In genomic region chr20:62056377-62056776, GRCh38 we compare ENCODE assay signal across 21 cellular contexts.
"Had no signal": no experiment of that assay in that cellular context is flagged by ENCODE, and none has a peak within 500 bp of the region (broad histone marks: within the 10 kb centered on the region; RNA-seq: fewer than 3 reads in every experiment).

No MANE protein-coding gene starts in this region.

- H3K4me3 ChIP-seq: adrenal gland, Peyer's patch had no signal

- H3K9me3 Mint-ChIP-seq: activated naive CD4-positive, alpha-beta T cell treated with anti-CD3 and anti-CD28 coated beads, Interleukin-2, amount 10 ng/mL, durations not matched to agents 7 days and 5 days; activated naive CD8-positive, alpha-beta T cell treated with anti-CD3 and anti-CD28 coated beads, Interleukin-2, amount 10 ng/mL, durations not matched to agents 7 days and 5 days; activated T-cell treated with anti-CD3 and anti-CD28 coated beads, Interleukin-2, amount 50 U/mL, for 72 hours; activated T-helper 2 cell treated with anti-CD3 and anti-CD28 coated beads, Interferon-gamma antibody, Interleukin-2, Interleukin-4, amounts not matched to agents 10 μg/mL and 5 μg/mL and 100 μg/mL, durations not matched to agents 14 hours and 24 hours and 36 hours; T-helper 1 cell treated with Interleukin-12 subunit alpha and Interleukin-12 subunit beta and Interleukin-4 antibody, amounts not matched to agents 30 μg/mL and 1 μg/mL, for 36 hours had no signal

- H3K27me3 Mint-ChIP-seq: activated naive CD4-positive, alpha-beta T cell treated with anti-CD3 and anti-CD28 coated beads, Interleukin-2, amount 10 ng/mL, durations not matched to agents 7 days and 5 days; activated naive CD8-positive, alpha-beta T cell treated with anti-CD3 and anti-CD28 coated beads, Interleukin-2, amount 10 ng/mL, durations not matched to agents 7 days and 5 days had no signal

- H3K27ac Mint-ChIP-seq: activated naive CD4-positive, alpha-beta T cell treated with anti-CD3 and anti-CD28 coated beads, Interleukin-2, amount 10 ng/mL, durations not matched to agents 7 days and 5 days; activated naive CD8-positive, alpha-beta T cell treated with anti-CD3 and anti-CD28 coated beads, Interleukin-2, amount 10 ng/mL, durations not matched to agents 7 days and 5 days; activated T-cell treated with anti-CD3 and anti-CD28 coated beads, Interleukin-2, amount 50 U/mL, for 72 hours; activated T-helper 2 cell treated with anti-CD3 and anti-CD28 coated beads, Interferon-gamma antibody, Interleukin-2, Interleukin-4, amounts not matched to agents 10 μg/mL and 5 μg/mL and 100 μg/mL, durations not matched to agents 14 hours and 24 hours and 36 hours; T-helper 1 cell treated with Interleukin-12 subunit alpha and Interleukin-12 subunit beta and Interleukin-4 antibody, amounts not matched to agents 30 μg/mL and 1 μg/mL, for 36 hours had no signal

- H3K36me3 Mint-ChIP-seq: activated naive CD8-positive, alpha-beta T cell treated with anti-CD3 and anti-CD28 coated beads, Interleukin-2, amount 10 ng/mL, durations not matched to agents 7 days and 5 days had no signal

- H3K27ac ChIP-seq: adrenal gland, Peyer's patch, RWPE1 had no signal

- H3K4me3 Mint-ChIP-seq: activated naive CD4-positive, alpha-beta T cell treated with anti-CD3 and anti-CD28 coated beads, Interleukin-2, amount 10 ng/mL, durations not matched to agents 7 days and 5 days; activated naive CD8-positive, alpha-beta T cell treated with anti-CD3 and anti-CD28 coated beads, Interleukin-2, amount 10 ng/mL, durations not matched to agents 7 days and 5 days; activated T-cell treated with anti-CD3 and anti-CD28 coated beads, Interleukin-2, amount 50 U/mL, for 72 hours; T-helper 1 cell treated with Interleukin-12 subunit alpha and Interleukin-12 subunit beta and Interleukin-4 antibody, amounts not matched to agents 30 μg/mL and 1 μg/mL, for 36 hours had no signal

- H3K9me3 ChIP-seq: adrenal gland, Peyer's patch had no signal

- DNase-seq: activated CD4-positive, alpha-beta T cell treated with anti-CD3 and anti-CD28 coated beads for 4 hours; activated CD4-positive, alpha-beta T cell treated with anti-CD3 and anti-CD28 coated beads, Interleukin-2, amount 50 U/mL, for 48 hours; activated CD8-positive, alpha-beta memory T cell treated with anti-CD3 and anti-CD28 coated beads for 24 hours; activated gamma-delta T cell treated with Interleukin-2 at 50 U/mL for 16 hours; activated naive CD4-positive, alpha-beta T cell treated with anti-CD3 and anti-CD28 coated beads, Interleukin-2, amount 10 ng/mL, durations not matched to agents 7 days and 5 days; activated naive CD8-positive, alpha-beta T cell treated with anti-CD3 and anti-CD28 coated beads, Interleukin-2, amount 10 ng/mL, durations not matched to agents 7 days and 5 days; activated T-cell treated with anti-CD3 and anti-CD28 coated beads, Interleukin-2, amount 50 U/mL, for 72 hours; adrenal gland; anterior cingulate cortex; MM.1S; NCI-H1105; NCI-H1436 treated with DMSO at 0.1 percent for 48 hours; NCI-H187; NCI-H2081; NCI-H446; NCI-H524; SHP77 treated with DMSO at 0.1 percent for 48 hours had no signal

- H3K4me1 ChIP-seq: adrenal gland, Peyer's patch had no signal

- H3K27me3 ChIP-seq: adrenal gland, Peyer's patch had no signal
